Comparison of ENCODE assay signal across 4 cellular contexts in the genomic region with DNA sequence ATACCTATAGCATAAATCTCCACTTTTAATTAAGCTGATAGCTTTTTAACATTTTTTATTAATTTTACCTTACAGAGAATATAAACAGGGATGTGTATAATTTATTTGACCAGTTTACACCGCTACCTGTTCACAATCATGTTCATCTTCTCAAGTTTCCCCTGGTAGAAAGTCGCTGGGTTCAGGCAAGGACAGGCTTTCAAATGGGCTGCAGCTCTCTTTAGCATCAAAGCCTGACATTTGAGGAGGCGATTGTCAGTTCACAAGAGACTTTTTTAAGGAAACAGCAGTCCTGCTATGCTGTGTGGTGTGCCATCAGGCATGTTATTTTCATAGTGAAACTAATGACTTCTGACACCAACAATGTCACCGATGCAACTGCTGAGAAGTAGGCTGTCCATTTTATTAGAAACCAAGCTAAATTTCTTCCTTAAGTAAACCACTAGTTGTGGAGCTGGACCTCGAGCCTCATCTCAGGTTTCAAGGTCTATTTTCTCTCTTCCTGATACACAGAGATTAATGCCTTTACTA.
A peak's percentile ranks its signal among the peaks of the same experiment; 100 is the strongest.
DNase-seq lines count a peak whose midpoint lies in the region; ATAC-seq and TF ChIP-seq lines count a peak whose summit lies in the region.
"Not testable (repeated sequence)": the region's sequence is repeated elsewhere in the genome, so short reads cannot be mapped to it uniquely, and the experiment has no call there.

No MANE protein-coding gene starts in this region.

- not testable (repeated sequence) for H3K27ac Mint-ChIP-seq in stimulated activated naive CD8-positive, alpha-beta T cell treated with anti-CD3 and anti-CD28 coated beads, Interleukin-15, amount 100 ng/mL, for 72 hours

- H3K9me3 Mint-ChIP-seq in stimulated activated naive CD8-positive, alpha-beta T cell treated with anti-CD3 and anti-CD28 coated beads, Interleukin-15, amount 100 ng/mL, for 72 hours = not testable (repeated sequence)

- H3K4me3 Mint-ChIP-seq in stimulated activated naive CD8-positive, alpha-beta T cell treated with anti-CD3 and anti-CD28 coated beads, Interleukin-15, amount 100 ng/mL, for 72 hours = not testable (repeated sequence)

- H3K27ac ChIP-seq in gastrocnemius medialis = not testable (repeated sequence)

- not testable (repeated sequence) for TF ChIP-seq CTCF in gastrocnemius medialis (IDR thresholded peaks at IDR 0.05 in 4 of 5, conservative IDR thresholded peaks at IDR 0.05 in 1 of 5)

- H3K4me3 ChIP-seq in gastrocnemius medialis = not testable (repeated sequence)

- not testable (repeated sequence) for DNase-seq in gastrocnemius medialis; stimulated activated naive CD8-positive, alpha-beta T cell treated with anti-CD3 and anti-CD28 coated beads, Interleukin-15, amount 100 ng/mL, for 72 hours

- in situ Hi-C loops in gastrocnemius medialis (cut with MboI; ENCODE audit: low sequenced_read_pairs in 4 of 4) = not testable (repeated sequence)

- H3K27me3 Mint-ChIP-seq in stimulated activated naive CD8-positive, alpha-beta T cell treated with anti-CD3 and anti-CD28 coated beads, Interleukin-15, amount 100 ng/mL, for 72 hours = not testable (repeated sequence)

- not testable (repeated sequence) for H3K9me3 ChIP-seq in gastrocnemius medialis

- ATAC-seq in GM18868 (IDR thresholded peaks at IDR 0.05; ENCODE audit: unreplicated experiment) (peak; percentile 84), HG03066 (IDR thresholded peaks at IDR 0.05; ENCODE audit: low read depth, unreplicated experiment) (peak; percentile 66), gastrocnemius medialis (peak; percentile 59 to 62)
- peak; percentile 56 for ATAC-seq in stimulated activated naive CD8-positive, alpha-beta T cell treated with anti-CD3 and anti-CD28 coated beads, Interleukin-15, amount 100 ng/mL, for 72 hours

- not testable (repeated sequence) for TF ChIP-seq POLR2A in gastrocnemius medialis (IDR thresholded peaks at IDR 0.05)

- not testable (repeated sequence) for H3K27me3 ChIP-seq in gastrocnemius medialis

- intact Hi-C loops in gastrocnemius medialis (cut with DNase I; ENCODE audit: low total_unique reads) = not testable (repeated sequence)

- not testable (repeated sequence) for H3K4me1 ChIP-seq in gastrocnemius medialis

- H3K36me3 ChIP-seq in gastrocnemius medialis = not testable (repeated sequence)

- H3K4me1 Mint-ChIP-seq in stimulated activated naive CD8-positive, alpha-beta T cell treated with anti-CD3 and anti-CD28 coated beads, Interleukin-15, amount 100 ng/mL, for 72 hours = not testable (repeated sequence)
